ENCODE assay signal across 20 cellular contexts in the genomic region with DNA sequence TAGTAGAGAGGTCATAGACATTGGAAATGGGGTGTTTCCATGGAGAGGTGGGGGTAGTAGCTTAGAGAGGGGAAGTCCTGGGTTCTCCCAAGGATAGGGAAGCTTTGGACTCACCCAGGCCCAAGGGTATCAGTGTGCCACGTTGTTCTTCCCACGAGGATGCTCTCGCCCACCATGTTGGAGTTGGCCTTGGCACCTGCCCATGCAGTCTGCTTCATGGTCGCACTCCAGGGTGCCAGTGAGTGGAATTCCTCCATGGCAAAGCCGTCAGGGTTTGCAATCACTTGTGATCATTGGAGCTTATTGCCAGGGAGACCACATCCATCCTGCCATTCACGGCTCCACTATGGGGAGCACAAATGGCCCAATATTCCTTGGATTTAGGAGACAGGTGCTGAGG.
"Had no signal": no experiment of that assay in that cellular context is flagged by ENCODE, and none has a peak within 500 bp of the region (broad histone marks: within the 10 kb centered on the region; RNA-seq: fewer than 3 reads in every experiment).

No MANE protein-coding gene starts in this region.

- H3K4me3 Mint-ChIP-seq: activated CD8-positive, alpha-beta T cell treated with anti-CD3 and anti-CD28 coated beads, Interleukin-2, amount 10 ng/mL, durations not matched to agents 7 days and 5 days; activated naive CD8-positive, alpha-beta T cell; activated T-helper 1 cell treated with anti-CD3 and anti-CD28 coated beads, Interleukin-12 subunit alpha, Interleukin-12 subunit beta, Interleukin-2, Interleukin-4 antibody, amounts not matched to agents 30 ng/mL and 10 ng/mL and 1 ng/mL, durations not matched to agents 14 hours and 24 hours and 36 hours; T-cell; T-helper 2 cell treated with Interferon-gamma antibody and Interleukin-4, amounts not matched to agents 5 μg/mL and 100 μg/mL, for 36 hours; type B pancreatic cell had no signal

- DNase-seq: activated CD4-positive, alpha-beta T cell treated with anti-CD3 and anti-CD28 coated beads for 1 hour; activated CD4-positive, alpha-beta T cell treated with anti-CD3 and anti-CD28 coated beads, Interleukin-2, amount 50 U/mL, for 1 hour; activated CD8-positive, alpha-beta T cell treated with anti-CD3 and anti-CD28 coated beads, Interleukin-2, amount 10 ng/mL, durations not matched to agents 7 days and 5 days; cerebellar nuclear complex; effector CD8-positive, alpha-beta T cell; glutamatergic neuron; hippocampal formation; nucleus accumbens; stimulated activated CD4-positive, alpha-beta T cell treated with anti-CD3 and anti-CD28 coated beads, Interleukin-4, amount 100 ng/mL, for 1 hour; stimulated activated naive CD4-positive, alpha-beta T cell treated with Interleukin-2 at 50 U/mL for 16 hours; T-cell had no signal

- H3K27me3 Mint-ChIP-seq: activated naive CD8-positive, alpha-beta T cell; T-cell; type B pancreatic cell had no signal

- H3K27me3 ChIP-seq: adrenal gland, esophagus muscularis mucosa, vagina had no signal

- H3K4me3 ChIP-seq: adrenal gland, esophagus muscularis mucosa, thoracic aorta, vagina had no signal

- H3K4me1 Mint-ChIP-seq: T-cell had no signal

- ATAC-seq: activated CD8-positive, alpha-beta T cell treated with anti-CD3 and anti-CD28 coated beads, Interleukin-2, amount 10 ng/mL, durations not matched to agents 7 days and 5 days; T-cell had no signal

- H3K4me1 ChIP-seq: vagina had no signal

- FAIRE-seq: frontal cortex had no signal

- H3K27ac Mint-ChIP-seq: activated naive CD8-positive, alpha-beta T cell; T-cell; T-helper 2 cell treated with Interferon-gamma antibody and Interleukin-4, amounts not matched to agents 5 μg/mL and 100 μg/mL, for 36 hours; type B pancreatic cell had no signal

- H3K27ac ChIP-seq: esophagus muscularis mucosa, thoracic aorta, vagina had no signal

- H3K9me3 Mint-ChIP-seq: activated T-helper 1 cell treated with anti-CD3 and anti-CD28 coated beads, Interleukin-12 subunit alpha, Interleukin-12 subunit beta, Interleukin-2, Interleukin-4 antibody, amounts not matched to agents 30 ng/mL and 10 ng/mL and 1 ng/mL, durations not matched to agents 14 hours and 24 hours and 36 hours; T-cell; T-helper 2 cell treated with Interferon-gamma antibody and Interleukin-4, amounts not matched to agents 5 μg/mL and 100 μg/mL, for 36 hours; type B pancreatic cell had no signal

- H3K9me3 ChIP-seq: adrenal gland, esophagus muscularis mucosa, thoracic aorta, vagina had no signal
